Comparison of ENCODE assay signal across 1 cellular context in genomic region chr2:9247786-9248185, GRCh38.
A peak's percentile ranks its signal among the peaks of the same experiment; 100 is the strongest.
TF ChIP-seq lines count a peak whose summit lies in the region.

No MANE protein-coding gene starts in this region.

TF ChIP-seq in HepG2, 621 proteins besides CTCF, POLR2A, EP300 and RAD21 (continued from another document and continues in another):
- no peak for TF ChIP-seq ZKSCAN5 (CRISPR knock-in tag; IDR thresholded peaks at IDR 0.05)
- no peak for TF ChIP-seq SNAPC2 (CRISPR knock-in tag; IDR thresholded peaks at IDR 0.05)
- TF ChIP-seq ZNF382 (CRISPR knock-in tag; IDR thresholded peaks at IDR 0.05; ENCODE audit: borderline replicate concordance): no peak
- TF ChIP-seq IRF9 (CRISPR knock-in tag; IDR thresholded peaks at IDR 0.05; ENCODE audit: borderline replicate concordance): no peak
- no peak for TF ChIP-seq ZNF296 (CRISPR knock-in tag; conservative IDR thresholded peaks at IDR 0.05)
- TF ChIP-seq RERE (CRISPR knock-in tag; IDR thresholded peaks at IDR 0.05; ENCODE audit: low read depth): no peak
- TF ChIP-seq ZNF747 (CRISPR knock-in tag; IDR thresholded peaks at IDR 0.05; ENCODE audit: borderline replicate concordance): no peak
- no peak for TF ChIP-seq XBP1 (CRISPR knock-in tag; IDR thresholded peaks at IDR 0.05)
- TF ChIP-seq ZNF674 (CRISPR knock-in tag; IDR thresholded peaks at IDR 0.05; ENCODE audit: low read depth): no peak
- no peak for TF ChIP-seq GTF2F1 (IDR thresholded peaks at IDR 0.05; ENCODE audit: low read length)
- TF ChIP-seq NR2C2 (CRISPR knock-in tag; IDR thresholded peaks at IDR 0.05; ENCODE audit: borderline replicate concordance): no peak
- no peak for TF ChIP-seq ZSCAN29 (CRISPR knock-in tag; conservative IDR thresholded peaks at IDR 0.05)
- TF ChIP-seq BCL3 (CRISPR knock-in tag; IDR thresholded peaks at IDR 0.05): no peak
- no peak for TF ChIP-seq MLX (CRISPR knock-in tag; IDR thresholded peaks at IDR 0.05)
- TF ChIP-seq MATR3 (CRISPR knock-in tag; IDR thresholded peaks at IDR 0.05): no peak
- no peak for TF ChIP-seq ZNF773 (CRISPR knock-in tag; IDR thresholded peaks at IDR 0.05; ENCODE audit: borderline replicate concordance)
- TF ChIP-seq SMARCC2 (IDR thresholded peaks at IDR 0.05): no peak
- TF ChIP-seq ZNF317 (CRISPR knock-in tag; IDR thresholded peaks at IDR 0.05): no peak
- TF ChIP-seq PHB2 (IDR thresholded peaks at IDR 0.05; ENCODE audit: partially characterized antibody): no peak
- no peak for TF ChIP-seq ZNF850 (CRISPR knock-in tag; conservative IDR thresholded peaks at IDR 0.05)
- no peak for TF ChIP-seq ZBTB2 (CRISPR knock-in tag; IDR thresholded peaks at IDR 0.05; ENCODE audit: low read depth)
- TF ChIP-seq NCOA1 (CRISPR knock-in tag; IDR thresholded peaks at IDR 0.05): no peak
- TF ChIP-seq ZNF644 (CRISPR knock-in tag; IDR thresholded peaks at IDR 0.05; ENCODE audit: low read depth): peak; percentile 74; the same call in 1 of the 2 replicates
- no peak for TF ChIP-seq NFKB2 (CRISPR knock-in tag; IDR thresholded peaks at IDR 0.05; ENCODE audit: borderline replicate concordance)
- no peak for TF ChIP-seq ATF7-NPFF (CRISPR knock-in tag; IDR thresholded peaks at IDR 0.05; ENCODE audit: low read depth)
- TF ChIP-seq ZNF878 (CRISPR knock-in tag; IDR thresholded peaks at IDR 0.05): no peak
- no peak for TF ChIP-seq MXD4 (CRISPR knock-in tag; IDR thresholded peaks at IDR 0.05)
- TF ChIP-seq HOXA5 (CRISPR knock-in tag; IDR thresholded peaks at IDR 0.05): no peak
- no peak for TF ChIP-seq SP1 (IDR thresholded peaks at IDR 0.05)
- TF ChIP-seq SP1 (CRISPR knock-in tag; IDR thresholded peaks at IDR 0.05): no peak
- TF ChIP-seq ZMYM2 (CRISPR knock-in tag; IDR thresholded peaks at IDR 0.05): no peak
- TF ChIP-seq NR2F1 (CRISPR knock-in tag; IDR thresholded peaks at IDR 0.05): peak; percentile 72 to 75
- no peak for TF ChIP-seq SIX1 (CRISPR knock-in tag; IDR thresholded peaks at IDR 0.05; ENCODE audit: borderline replicate concordance)
- TF ChIP-seq JUNB (CRISPR knock-in tag; IDR thresholded peaks at IDR 0.05; ENCODE audit: borderline replicate concordance): no peak
- TF ChIP-seq NFIC (IDR thresholded peaks at IDR 0.05; ENCODE audit: low read length): no peak
- no peak for TF ChIP-seq CAMTA2 (CRISPR knock-in tag; IDR thresholded peaks at IDR 0.05; ENCODE audit: borderline replicate concordance)
- TF ChIP-seq ZBTB37 (CRISPR knock-in tag; IDR thresholded peaks at IDR 0.05): no peak
- no peak for TF ChIP-seq ZNF207 (IDR thresholded peaks at IDR 0.05; ENCODE audit: borderline replicate concordance)
- TF ChIP-seq NONO (IDR thresholded peaks at IDR 0.05): no peak
- no peak for TF ChIP-seq NONO (CRISPR knock-in tag; conservative IDR thresholded peaks at IDR 0.05)
- TF ChIP-seq ZNF331 (CRISPR knock-in tag; IDR thresholded peaks at IDR 0.05): 0 out of 2 replicates have a peak, but pooled peaks have one; percentile 47
- no peak for TF ChIP-seq ATRX (CRISPR knock-in tag; IDR thresholded peaks at IDR 0.05; ENCODE audit: borderline replicate concordance)
- TF ChIP-seq ZNF234 (CRISPR knock-in tag; conservative IDR thresholded peaks at IDR 0.05): no peak
- TF ChIP-seq SNAI1 (CRISPR knock-in tag; IDR thresholded peaks at IDR 0.05; ENCODE audit: borderline replicate concordance): no peak
- TF ChIP-seq ARHGAP35 (CRISPR knock-in tag; IDR thresholded peaks at IDR 0.05; ENCODE audit: borderline replicate concordance): no peak
- no peak for TF ChIP-seq FOXP1 (IDR thresholded peaks at IDR 0.05)
- TF ChIP-seq FOXP1 (CRISPR knock-in tag; IDR thresholded peaks at IDR 0.05): 0 out of 2 replicates have a peak, but pooled peaks have one; percentile 13
- peak; percentile 42; the same call in 1 of the 2 replicates for TF ChIP-seq HNF4A (CRISPR knock-in tag; IDR thresholded peaks at IDR 0.05)
- no peak for TF ChIP-seq MLLT10 (CRISPR knock-in tag; IDR thresholded peaks at IDR 0.05)
- no peak for TF ChIP-seq CBX1 (IDR thresholded peaks at IDR 0.05; ENCODE audit: low read depth)
- TF ChIP-seq ZNF800 (CRISPR knock-in tag; IDR thresholded peaks at IDR 0.05): no peak
- TF ChIP-seq ZFP82 (CRISPR knock-in tag; IDR thresholded peaks at IDR 0.05; ENCODE audit: borderline replicate concordance): no peak
- no peak for TF ChIP-seq TCF7 (IDR thresholded peaks at IDR 0.05; ENCODE audit: low read depth)
- TF ChIP-seq FUBP1 (CRISPR knock-in tag; IDR thresholded peaks at IDR 0.05; ENCODE audit: borderline replicate concordance): no peak
- TF ChIP-seq SAP130 (CRISPR knock-in tag; IDR thresholded peaks at IDR 0.05; ENCODE audit: low read depth): peak; percentile 76
- TF ChIP-seq ZFP91 (CRISPR knock-in tag; IDR thresholded peaks at IDR 0.05; ENCODE audit: borderline replicate concordance): no peak; the same call in 1 of the 2 replicates
- no peak for TF ChIP-seq ZNF550 (CRISPR knock-in tag; IDR thresholded peaks at IDR 0.05; ENCODE audit: borderline replicate concordance)
- no peak for TF ChIP-seq RARG (CRISPR knock-in tag; IDR thresholded peaks at IDR 0.05; ENCODE audit: low read depth)
- TF ChIP-seq ZNF432 (CRISPR knock-in tag; IDR thresholded peaks at IDR 0.05; ENCODE audit: borderline replicate concordance): no peak
- no peak for TF ChIP-seq CHD4 (IDR thresholded peaks at IDR 0.05; ENCODE audit: borderline replicate concordance, low read length)
- no peak for TF ChIP-seq PAF1 (CRISPR knock-in tag; IDR thresholded peaks at IDR 0.05)
